1 cellular context compared by ENCODE assay signal in the genomic region with DNA sequence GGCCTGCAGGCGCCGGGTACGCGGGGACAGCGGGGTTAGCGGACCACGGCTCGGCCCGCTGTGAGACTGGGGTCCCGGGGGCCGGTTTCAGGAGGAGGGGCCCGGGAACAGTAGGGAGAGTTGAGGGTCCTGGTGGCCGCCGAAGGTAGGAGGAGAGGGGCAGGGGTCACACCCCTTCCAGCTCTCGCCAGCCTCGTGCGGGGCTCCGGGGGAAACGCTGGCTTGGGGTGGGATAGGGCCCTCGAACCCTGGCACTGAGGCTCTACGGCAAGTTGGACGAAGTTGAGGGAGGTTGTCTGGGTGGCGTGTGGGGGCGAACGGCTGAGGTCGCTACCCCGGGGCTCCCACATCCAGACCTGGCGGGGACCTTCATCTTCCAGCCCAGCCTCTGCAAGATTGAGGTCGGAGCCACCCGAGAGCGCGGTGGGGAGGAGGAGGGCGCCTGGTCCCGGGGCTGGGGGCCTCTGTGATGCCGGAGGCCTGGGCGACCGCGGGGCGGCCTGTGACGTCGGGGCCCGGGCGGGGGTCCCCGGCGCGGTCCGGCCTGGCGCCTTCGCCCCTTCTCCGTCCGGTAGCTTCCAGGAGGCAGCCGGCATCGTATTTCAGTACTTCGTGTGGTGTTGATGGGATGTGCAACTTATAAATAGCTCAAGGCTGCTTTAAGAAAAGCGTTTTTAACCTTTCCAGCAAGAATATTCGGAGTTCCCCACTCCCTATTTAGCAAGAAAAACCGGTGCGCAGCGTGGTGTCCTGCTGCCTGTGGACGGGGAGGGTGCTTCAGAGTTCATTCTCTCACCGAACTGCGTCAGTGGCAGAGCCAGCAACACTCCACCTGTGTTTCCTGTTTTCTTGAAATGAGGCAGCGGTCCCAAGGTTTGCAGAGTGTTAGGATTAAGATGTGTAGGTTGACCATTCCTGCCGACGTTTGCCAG.
TF ChIP-seq lines count a peak whose summit lies in the region.

No MANE protein-coding gene starts in this region.

TF ChIP-seq in IMR-90, 13 proteins besides CTCF, POLR2A, EP300 and RAD21:
- TF ChIP-seq SMC3 (IDR thresholded peaks at IDR 0.05; ENCODE audit: low read depth, low read length), result no peak
- TF ChIP-seq, protein P1, sequence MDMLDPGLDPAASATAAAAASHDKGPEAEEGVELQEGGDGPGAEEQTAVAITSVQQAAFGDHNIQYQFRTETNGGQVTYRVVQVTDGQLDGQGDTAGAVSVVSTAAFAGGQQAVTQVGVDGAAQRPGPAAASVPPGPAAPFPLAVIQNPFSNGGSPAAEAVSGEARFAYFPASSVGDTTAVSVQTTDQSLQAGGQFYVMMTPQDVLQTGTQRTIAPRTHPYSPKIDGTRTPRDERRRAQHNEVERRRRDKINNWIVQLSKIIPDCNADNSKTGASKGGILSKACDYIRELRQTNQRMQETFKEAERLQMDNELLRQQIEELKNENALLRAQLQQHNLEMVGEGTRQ (IDR thresholded peaks at IDR 0.05; ENCODE audit: low read depth, low read length), result no peak
- TF ChIP-seq RFX5 (IDR thresholded peaks at IDR 0.05; ENCODE audit: low read depth, low read length), result no peak
- no peak for TF ChIP-seq FOS (IDR thresholded peaks at IDR 0.05; ENCODE audit: low read depth, low read length)
- no peak for TF ChIP-seq MXI1 (IDR thresholded peaks at IDR 0.05; ENCODE audit: borderline replicate concordance, low read depth, low read length)
- no peak for TF ChIP-seq RCOR1 (IDR thresholded peaks at IDR 0.05; ENCODE audit: insufficient replicate concordance, low read length)
- no peak for TF ChIP-seq MAZ (IDR thresholded peaks at IDR 0.05; ENCODE audit: borderline replicate concordance, low read depth, low read length)
- TF ChIP-seq BHLHE40 (IDR thresholded peaks at IDR 0.05; ENCODE audit: low read depth, low read length), result no peak
- no peak for TF ChIP-seq CHD1 (IDR thresholded peaks at IDR 0.05; ENCODE audit: low read depth, low read length)
- no peak for TF ChIP-seq CEBPB (IDR thresholded peaks at IDR 0.05; ENCODE audit: low read depth, low read length)
- TF ChIP-seq MAFK (IDR thresholded peaks at IDR 0.05; ENCODE audit: low read depth, low read length), result no peak
- no peak for TF ChIP-seq NFE2L2 (IDR thresholded peaks at IDR 0.05; ENCODE audit: low read depth, low read length)
- TF ChIP-seq, protein P2, sequence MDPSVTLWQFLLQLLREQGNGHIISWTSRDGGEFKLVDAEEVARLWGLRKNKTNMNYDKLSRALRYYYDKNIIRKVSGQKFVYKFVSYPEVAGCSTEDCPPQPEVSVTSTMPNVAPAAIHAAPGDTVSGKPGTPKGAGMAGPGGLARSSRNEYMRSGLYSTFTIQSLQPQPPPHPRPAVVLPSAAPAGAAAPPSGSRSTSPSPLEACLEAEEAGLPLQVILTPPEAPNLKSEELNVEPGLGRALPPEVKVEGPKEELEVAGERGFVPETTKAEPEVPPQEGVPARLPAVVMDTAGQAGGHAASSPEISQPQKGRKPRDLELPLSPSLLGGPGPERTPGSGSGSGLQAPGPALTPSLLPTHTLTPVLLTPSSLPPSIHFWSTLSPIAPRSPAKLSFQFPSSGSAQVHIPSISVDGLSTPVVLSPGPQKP (IDR thresholded peaks at IDR 0.05; ENCODE audit: borderline replicate concordance, low read depth, low read length), result no peak
